8 cellular contexts compared by ENCODE assay signal in the genomic region with DNA sequence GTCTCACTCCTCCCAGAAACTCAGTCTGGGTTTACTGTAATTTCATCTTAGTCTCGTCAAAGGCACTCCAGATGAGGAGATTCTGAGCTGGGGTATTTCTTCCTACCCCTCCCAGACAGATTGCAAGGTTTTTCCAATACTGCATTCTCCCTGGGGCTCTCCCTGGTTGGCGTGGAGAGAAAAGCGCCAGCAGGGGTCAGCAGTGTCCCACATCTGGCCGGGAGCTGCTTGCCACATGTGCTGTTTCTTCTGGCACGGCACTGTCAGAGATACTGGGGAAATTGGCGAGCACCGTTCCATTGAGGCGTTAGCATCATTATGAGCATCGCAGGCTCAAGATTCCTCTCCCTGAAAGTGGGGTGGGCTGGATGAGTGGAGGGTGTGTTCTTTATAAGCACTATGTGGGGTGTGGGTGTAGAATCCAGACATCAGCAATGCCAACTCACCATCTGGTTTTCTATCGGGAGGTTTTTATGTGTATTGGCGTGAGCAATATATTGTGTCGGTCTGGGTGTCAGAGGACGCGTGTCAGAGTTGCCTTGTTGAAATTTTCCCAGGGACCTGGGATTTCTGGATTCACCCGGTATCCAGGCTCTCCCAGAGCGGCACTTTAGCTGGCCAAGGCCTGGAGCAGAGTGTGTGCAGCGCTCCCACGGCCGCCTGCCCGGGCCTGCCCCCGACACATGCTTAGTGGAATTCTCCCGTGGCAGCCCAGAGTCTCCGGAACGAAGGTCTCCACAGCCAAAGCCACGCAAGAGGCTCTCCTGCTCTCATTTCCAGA. TPM values are rescaled to one million over a fixed set of nuclear protein-coding genes. Genes with fewer than 3 reads are reported as not detected.
DNase-seq lines count a peak whose midpoint lies in the region; ATAC-seq, FAIRE-seq and TF ChIP-seq lines count a peak whose summit lies in the region.

No MANE protein-coding gene starts in this region.

- no peak overlapping the region for H3K27ac ChIP-seq in ovary

- H3K4me3 ChIP-seq in AG09309 (ENCODE audit: control insufficient read depth, low read depth, low read length) (no peak overlapping the region), ovary (no peak overlapping the region)

- TF ChIP-seq POLR2A in ovary (IDR thresholded peaks at IDR 0.05) = no peak

- no peaks in the 10 kb centered on the region for H3K4me1 ChIP-seq in ovary (ENCODE audit: insufficient read depth)

- no peak for TF ChIP-seq EP300 in ovary (IDR thresholded peaks at IDR 0.05)

- no peaks in the 10 kb centered on the region for H3K27me3 ChIP-seq in ovary

- ATAC-seq in GM21786 (IDR thresholded peaks at IDR 0.05; ENCODE audit: unreplicated experiment) = peak; percentile 55
- ATAC-seq in GM21529 (IDR thresholded peaks at IDR 0.05; ENCODE audit: unreplicated experiment) = no peak

- peak; percentile 94 for TF ChIP-seq CTCF in AG09309 (IDR thresholded peaks at IDR 0.05; ENCODE audit: control insufficient read depth, insufficient read depth, low read depth, low read length, missing control alignments)
- TF ChIP-seq CTCF in ovary (IDR thresholded peaks at IDR 0.05) = peak; percentile 46 to 70 (median 68)

- intact Hi-C loops in ovary (cut with DNase I) = loop anchor here in 1 of 4 donors (10.0 kb wide), 1 partner anchor 264 kb away; no protein-coding TSS in a partner anchor

- no peak for FAIRE-seq in frontal cortex (lab: Jason Lieb, UNC)

- 26 to 33% (median 31%) methylated on average over 25 of the region's 25 CpGs for WGBS in ovary, 3 donors

- no peaks in the 10 kb centered on the region for H3K36me3 ChIP-seq in ovary

- DNase-seq in AG09309 (ENCODE audit: low read depth) (peak; percentile 84), NCI-H460 (ENCODE audit: extremely low read depth, low read depth) (peak; percentile 73), frontal cortex (ENCODE audit: low spot score in 2 of 2) (peak; percentile 62 to 77), ovary (peak; percentile 72 to 88 (median 83)), mesenteric fat pad (ENCODE audit: low spot score) (no peak)
- peak; percentile 24 for DNase-seq in activated CD8-positive, alpha-beta memory T cell treated with anti-CD3 and anti-CD28 coated beads, Interleukin-2, amount 50 U/mL, for 4 hours

- no peaks in the 10 kb centered on the region for H3K9me3 ChIP-seq in ovary

RNA-seq across cellular contexts. Expression of gene NAV1, which starts 8.0 kb away (rescaled TPM):
- total RNA-seq in NCI-H460 (2014; rRNA removed; shearing (Covaris generic)) = 0.92 and 0.94 TPM in 2 replicates
- polyA plus RNA-seq in NCI-H460 (2014; cell fraction: nucleus; rRNA removed) = 0.90 and 1.4 TPM in 2 replicates
- total RNA-seq in frontal cortex (33.8 TPM), ovary (10 to 100 TPM in 4 of 7 donors, 1 to 10 TPM in 3; 6.2 to 19.6 (median 11.3) TPM), mesenteric fat pad (133 TPM)
- polyA plus RNA-seq in ovary = 10 to 100 TPM in 1 of 2 donors, 1 to 10 TPM in 1; 3.4 to 17.3 TPM

RNA-seq across cellular contexts. Expression of gene CSRP1, which starts 24.0 kb away (rescaled TPM):
- 729 and 850 TPM in 2 replicates for total RNA-seq in NCI-H460 (2014; rRNA removed; shearing (Covaris generic))
- polyA plus RNA-seq in NCI-H460 (2014; cell fraction: nucleus; rRNA removed) = 1,097 and 1,161 TPM in 2 replicates
- 12.2 TPM for total RNA-seq in frontal cortex
- total RNA-seq in ovary = 100 to 1,000 TPM; 205 to 767 (median 274) TPM
- 100 to 1,000 TPM; 270 to 783 TPM for polyA plus RNA-seq in ovary
- total RNA-seq in mesenteric fat pad = 151 TPM

Comparison
In these comparisons a context has a peak if more than half of its experiments do, and no peak if none do; other contexts are left out.
1. RNA of gene CSRP1, which starts 24.0 kb away (total RNA-seq): 729 to 850 TPM in NCI-H460, 205 to 767 TPM in ovary and 151 TPM in mesenteric fat pad (single experiment); 12.2 TPM in frontal cortex (single experiment); every median in the first group is over 10 times any median in the second.